In genomic region chr17:50612281-50612680, GRCh38 we compare ENCODE assay signal across 2 cellular contexts.
TF ChIP-seq lines count a peak whose summit lies in the region.

No MANE protein-coding gene starts in this region.

TF ChIP-seq in HepG2, 621 proteins besides CTCF, POLR2A, EP300 and RAD21:
- TF ChIP-seq ZNF142 (CRISPR knock-in tag; IDR thresholded peaks at IDR 0.05) (no peak), ZXDC (CRISPR knock-in tag; IDR thresholded peaks at IDR 0.05) (no peak), CEBPZ (IDR thresholded peaks at IDR 0.05; ENCODE audit: low read length) (no peak), NFKB2 (CRISPR knock-in tag; IDR thresholded peaks at IDR 0.05; ENCODE audit: borderline replicate concordance) (0 out of 2 replicates have a peak, but pooled peaks have one; percentile 42)

TF ChIP-seq in K562, 482 proteins besides CTCF, POLR2A, EP300 and RAD21:
- TF ChIP-seq MYNN (IDR thresholded peaks at IDR 0.05) (no peak), MYNN (CRISPR knock-in tag; IDR thresholded peaks at IDR 0.05) (no peak), HNRNPH1 (optimal IDR thresholded peaks at IDR 0.05; ENCODE audit: low read depth, low read length) (no peak), ZNF449 (CRISPR knock-in tag; IDR thresholded peaks at IDR 0.05) (no peak), SNAPC5 (CRISPR knock-in tag; IDR thresholded peaks at IDR 0.05) (no peak), ILK (tag; IDR thresholded peaks at IDR 0.05; ENCODE audit: borderline replicate concordance, low read depth) (no peak), ZNF140 (CRISPR knock-in tag; IDR thresholded peaks at IDR 0.05) (no peak), SRSF7 (optimal IDR thresholded peaks at IDR 0.05; ENCODE audit: low read depth, low read length) (no peak)
